7 cellular contexts compared by ENCODE assay signal in genomic region chrY:26225468-26225867, GRCh38.
DNase-seq lines count a peak whose midpoint lies in the region; ATAC-seq and FAIRE-seq lines count a peak whose summit lies in the region.
"Not testable (repeated sequence)": the region's sequence is repeated elsewhere in the genome, so short reads cannot be mapped to it uniquely, and the experiment has no call there.

No MANE protein-coding gene starts in this region.

- DNase-seq in GM18507 (ENCODE audit: extremely low spot score, insufficient read length, low read depth) = not testable (repeated sequence)

- peak; percentile 42 for FAIRE-seq in GM18507 (lab: Jason Lieb, UNC)

- peak; percentile 68 for ATAC-seq in GM19043 (IDR thresholded peaks at IDR 0.05; ENCODE audit: low read depth, unreplicated experiment)
- ATAC-seq in GM21381 (IDR thresholded peaks at IDR 0.05; ENCODE audit: unreplicated experiment) = peak; percentile 90
- peak; percentile 71 for ATAC-seq in GM21737 (IDR thresholded peaks at IDR 0.05; ENCODE audit: unreplicated experiment)
- ATAC-seq in HG02759 (IDR thresholded peaks at IDR 0.05; ENCODE audit: unreplicated experiment) = peak; percentile 91
- ATAC-seq in HG03103 (IDR thresholded peaks at IDR 0.05; ENCODE audit: low read depth, unreplicated experiment) = peak; percentile 83
- peak; percentile 69 for ATAC-seq in HG03457 (IDR thresholded peaks at IDR 0.05; ENCODE audit: unreplicated experiment)
